ENCODE assay signal across 11 cellular contexts in the genomic region with DNA sequence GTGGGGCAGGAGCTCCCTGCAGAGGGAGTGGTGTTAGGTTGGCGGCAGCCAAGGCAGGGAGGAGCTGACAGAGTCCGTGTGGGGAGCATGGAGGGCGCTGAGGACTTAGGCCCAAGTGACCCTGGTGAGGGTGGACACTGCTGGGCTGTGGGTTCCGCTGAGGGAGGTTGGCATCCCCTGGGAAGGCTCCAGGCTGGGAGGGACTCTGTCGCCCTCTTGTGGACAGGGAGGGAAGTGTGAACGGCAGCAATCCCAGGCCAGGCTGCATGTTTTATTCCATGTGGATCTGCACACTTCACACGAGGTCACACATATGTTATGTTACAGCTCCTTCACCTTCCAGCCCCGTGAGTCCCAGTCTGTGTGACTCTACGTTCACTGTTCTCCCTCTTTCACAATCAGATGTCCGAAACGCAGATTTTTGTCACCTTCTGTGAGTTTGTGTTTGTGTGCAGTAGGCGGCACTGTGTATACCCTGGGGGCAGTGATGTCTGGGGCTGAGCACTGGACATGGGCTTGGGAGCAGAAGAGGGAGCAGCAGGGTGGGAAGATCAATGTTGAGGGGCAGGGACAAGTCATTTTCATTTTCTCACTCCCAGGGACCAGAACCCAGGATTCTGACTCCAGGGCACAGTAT. TPM values are rescaled to one million over a fixed set of nuclear protein-coding genes. Genes with fewer than 3 reads are reported as not detected.
DNase-seq lines count a peak whose midpoint lies in the region; TF ChIP-seq lines count a peak whose summit lies in the region.
"Not testable (repeated sequence)": the region's sequence is repeated elsewhere in the genome, so short reads cannot be mapped to it uniquely, and the experiment has no call there.
"Had no signal": no experiment of that assay in that cellular context is flagged by ENCODE, and none has a peak within 500 bp of the region (broad histone marks: within the 10 kb centered on the region; RNA-seq: fewer than 3 reads in every experiment).

No MANE protein-coding gene starts in this region.

- H3K36me3 Mint-ChIP-seq in chondrocyte (ENCODE audit: low read depth) = not testable (repeated sequence)

- intact Hi-C loops in left ventricle myocardium inferior (cut with micrococcal nuclease) = not testable (repeated sequence)

- TF ChIP-seq CTCF in AG04449 (IDR thresholded peaks at IDR 0.05; ENCODE audit: insufficient read depth, low read length, missing control alignments) (peak; percentile 29), GM10248 (IDR thresholded peaks at IDR 0.05; ENCODE audit: control extremely low read depth, extremely low read depth, low read depth, missing control alignments) (peak; percentile 42), LNCaP clone FGC (IDR thresholded peaks at IDR 0.05; ENCODE audit: control insufficient read depth, extremely low read depth, insufficient read depth) (peak; percentile 41), chondrocyte (IDR thresholded peaks at IDR 0.05) (peak; percentile 43), left ventricle myocardium inferior (IDR thresholded peaks at IDR 0.05; ENCODE audit: borderline replicate concordance) (peak; percentile 59), retinal pigment epithelial cell (conservative IDR thresholded peaks at IDR 0.05; ENCODE audit: low read depth, low read length) (peak; percentile 46)

- not testable (repeated sequence) for H3K9me3 ChIP-seq in left ventricle myocardium inferior (replicated peaks)

- in situ Hi-C loops in SK-MEL-5 (cut with HindIII; ENCODE audit: low pct_unique_long_range_greater_than_20kb, low sequenced_read_pairs) = not testable (repeated sequence)

- H3K4me3 Mint-ChIP-seq in chondrocyte (ENCODE audit: unreplicated experiment) = not testable (repeated sequence)

- H3K27me3 ChIP-seq in left ventricle myocardium inferior (ENCODE audit: low read depth) = not testable (repeated sequence)

- not testable (repeated sequence) for H3K4me1 Mint-ChIP-seq in chondrocyte (ENCODE audit: low read depth)

- CTCF ChIA-PET in AG04449 (lab: Yijun Ruan, JAX) = interaction anchor here (0.7 to 1.3 kb wide), 4 partner anchors 9 to 161 kb away, joined by 3 read pairs; no protein-coding TSS in a partner anchor
- CTCF ChIA-PET in GM10248 (lab: Yijun Ruan, JAX) = not testable (repeated sequence)

- POLR2A ChIA-PET in AG04449 (lab: Yijun Ruan, JAX); GM10248 (lab: Yijun Ruan, JAX): not testable (repeated sequence)

- H3K27ac ChIP-seq in left ventricle myocardium inferior (replicated peaks) = not testable (repeated sequence)

- not testable (repeated sequence) for H3K27ac Mint-ChIP-seq in chondrocyte (ENCODE audit: unreplicated experiment)

- H3K36me3 ChIP-seq in left ventricle myocardium inferior = not testable (repeated sequence)

- H3K4me1 ChIP-seq in left ventricle myocardium inferior = not testable (repeated sequence)

- not testable (repeated sequence) for H3K4me3 ChIP-seq in AG04449 (ENCODE audit: low read depth, low read length); LNCaP clone FGC (ENCODE audit: low read depth, low read length); left ventricle myocardium inferior; retinal pigment epithelial cell (ENCODE audit: low read length)

- H3K9me3 Mint-ChIP-seq in chondrocyte (ENCODE audit: low read depth) = peaks cover 52% of the 10 kb centered on the region

- DNase-seq in AG04449 (ENCODE audit: low read depth, low spot score); GM10248 (ENCODE audit: extremely low spot score); LNCaP clone FGC (ENCODE audit: low read depth); chondrocyte (ENCODE audit: low spot score); left ventricle myocardium inferior; retinal pigment epithelial cell (ENCODE audit: low read depth): not testable (repeated sequence)
- peak; percentile 29 for DNase-seq in SK-MEL-5 (ENCODE audit: low read depth, low spot score)
- peak; percentile 19 for DNase-seq in activated CD8-positive, alpha-beta memory T cell treated with anti-CD3 and anti-CD28 coated beads, Interleukin-2, amount 50 U/mL, for 4 hours

- not testable (repeated sequence) for H3K27me3 Mint-ChIP-seq in chondrocyte (ENCODE audit: low read depth)

RNA-seq across cellular contexts. Expression of gene PSG2, which starts 1.8 kb away (rescaled TPM):
- not detected in 2 replicates for total RNA-seq in SK-MEL-5 (2014; rRNA removed; shearing (Covaris generic))
- polyA plus RNA-seq in SK-MEL-5 (2015; cell fraction: cytosol; rRNA removed) = not detected in 2 replicates
- polyA plus RNA-seq in SK-MEL-5 (2015; cell fraction: nucleus; rRNA removed) = not detected in 2 replicates
- 0.44 TPM in 1 of 3 replicates, not detected in the others for total RNA-seq in chondrocyte
- not detected for total RNA-seq in left ventricle myocardium inferior
- total RNA-seq: colonic mucosa, left cardiac atrium had no signal

RNA-seq across cellular contexts. Expression of gene PSG11, which starts 58.0 kb away (rescaled TPM):
- 2.0 TPM in 1 of 2 replicates, not detected in the other for total RNA-seq in SK-MEL-5 (2014; rRNA removed; shearing (Covaris generic))
- polyA plus RNA-seq in SK-MEL-5 (2015; cell fraction: cytosol; rRNA removed) = not detected in 2 replicates
- not detected in 2 replicates for polyA plus RNA-seq in SK-MEL-5 (2015; cell fraction: nucleus; rRNA removed)
- not detected in 3 replicates for total RNA-seq in chondrocyte
- total RNA-seq in left ventricle myocardium inferior = not detected
- total RNA-seq: colonic mucosa, left cardiac atrium had no signal
- polyA plus RNA-seq: small intestine had no signal
